Comparison of ENCODE assay signal across 26 cellular contexts in the genomic region with DNA sequence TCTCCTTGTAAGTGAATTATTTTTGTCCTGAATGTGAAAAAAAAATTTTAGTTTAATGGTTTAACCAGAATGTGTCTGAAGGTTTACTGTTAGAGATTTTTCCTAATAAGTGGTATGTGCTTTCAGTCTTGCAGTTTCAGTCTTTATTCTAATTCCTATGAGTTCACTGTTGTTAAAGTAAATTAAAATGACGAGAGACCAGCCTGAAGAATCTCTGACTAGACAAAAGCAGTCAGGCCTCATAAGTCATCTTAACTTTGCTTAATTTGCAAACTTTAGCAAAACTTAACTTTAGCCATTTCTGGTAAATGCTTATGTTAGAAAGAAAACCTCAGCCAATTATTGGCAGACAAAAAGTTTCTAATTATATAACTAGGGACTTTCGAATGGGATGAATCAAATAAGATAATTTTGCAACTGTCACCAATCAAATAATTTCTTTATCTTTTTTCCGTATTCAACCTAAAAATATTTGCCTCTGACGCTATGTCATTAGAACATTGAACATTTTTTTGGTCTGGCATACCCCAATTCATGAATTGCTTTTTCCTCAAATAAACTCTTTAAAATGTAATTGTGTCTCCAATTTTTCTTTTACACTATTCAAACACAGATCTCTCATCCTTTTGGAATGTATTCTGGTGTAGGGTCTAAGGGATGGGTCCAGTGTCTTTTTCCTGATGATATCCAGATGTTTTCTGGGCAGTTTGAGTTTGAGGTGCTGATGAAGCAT.
"Had no signal": no experiment of that assay in that cellular context is flagged by ENCODE, and none has a peak within 500 bp of the region (broad histone marks: within the 10 kb centered on the region; RNA-seq: fewer than 3 reads in every experiment).

No MANE protein-coding gene starts in this region.

- H3K27ac ChIP-seq: heart right ventricle, lower lobe of right lung, thoracic aorta, uterus, WERI-Rb-1 had no signal

- H3K36me3 ChIP-seq: heart right ventricle, lower lobe of right lung, thoracic aorta, uterus, WERI-Rb-1 had no signal

- H3K4me1 Mint-ChIP-seq: activated CD4-positive, alpha-beta T cell treated with anti-CD3 and anti-CD28 coated beads, Interleukin-2, amount 10 ng/mL, durations not matched to agents 7 days and 5 days; activated T-helper 17 cell treated with anti-CD3 and anti-CD28 coated beads, Interleukin-2, amount 50 U/mL, for 72 hours; central memory CD8-positive, alpha-beta T cell; natural killer cell had no signal

- H3K4me3 ChIP-seq: heart right ventricle, lower lobe of right lung, thoracic aorta, uterus had no signal

- DNase-seq: activated CD4-positive, alpha-beta T cell treated with anti-CD3 and anti-CD28 coated beads, Interleukin-2, amount 10 ng/mL, durations not matched to agents 7 days and 5 days; activated CD4-positive, CD25-positive, alpha-beta regulatory T cell treated with anti-CD3 and anti-CD28 coated beads, Interleukin-2, amount 50 U/mL, for 72 hours; activated CD8-positive, alpha-beta T cell treated with anti-CD3 and anti-CD28 coated beads for 36 hours; activated gamma-delta T cell treated with Interleukin-2 at 50 U/mL for 16 hours; activated naive CD4-positive, alpha-beta T cell treated with anti-CD3 and anti-CD28 coated beads, Interleukin-2, amount 50 U/mL, for 16 hours; activated T-cell treated with anti-CD3 and anti-CD28 coated beads, Interleukin-2, amount 50 U/mL, for 4 hours; amygdala; effector CD8-positive, alpha-beta T cell; foreskin melanocyte; heart right ventricle; kidney glomerular epithelial cell; lower lobe of right lung; mesenchymal stem cell; natural killer cell; posterior cingulate gyrus; right cardiac atrium; stimulated activated CD4-positive, alpha-beta T cell treated with anti-CD3 and anti-CD28 coated beads, Interleukin-2, amount 100 ng/mL, for 48 hours; stimulated activated naive CD4-positive, alpha-beta T cell treated with Interleukin-2 at 50 U/mL for 16 hours; T1000; uterus; WERI-Rb-1 had no signal

- H3K4me1 ChIP-seq: heart right ventricle, lower lobe of right lung, uterus had no signal

- H3K27me3 ChIP-seq: uterus had no signal

- H3K9me3 Mint-ChIP-seq: activated CD4-positive, alpha-beta T cell treated with anti-CD3 and anti-CD28 coated beads, Interleukin-2, amount 10 ng/mL, durations not matched to agents 7 days and 5 days; activated CD8-positive, alpha-beta T cell treated with anti-CD3 and anti-CD28 coated beads for 36 hours; activated T-cell treated with anti-CD3 and anti-CD28 coated beads, Interleukin-2, amount 50 U/mL, for 4 hours; activated T-helper 17 cell treated with anti-CD3 and anti-CD28 coated beads, Interleukin-2, amount 50 U/mL, for 72 hours; central memory CD8-positive, alpha-beta T cell; natural killer cell; T-helper 1 cell treated with Interleukin-12 subunit alpha and Interleukin-12 subunit beta and Interleukin-4 antibody, amounts not matched to agents 30 μg/mL and 1 μg/mL, for 36 hours had no signal

- H3K4me3 Mint-ChIP-seq: activated CD4-positive, alpha-beta T cell treated with anti-CD3 and anti-CD28 coated beads, Interleukin-2, amount 10 ng/mL, durations not matched to agents 7 days and 5 days; activated CD8-positive, alpha-beta T cell treated with anti-CD3 and anti-CD28 coated beads for 36 hours; activated T-cell treated with anti-CD3 and anti-CD28 coated beads, Interleukin-2, amount 50 U/mL, for 4 hours; activated T-helper 17 cell treated with anti-CD3 and anti-CD28 coated beads, Interleukin-2, amount 50 U/mL, for 72 hours; central memory CD8-positive, alpha-beta T cell; natural killer cell; T-helper 1 cell treated with Interleukin-12 subunit alpha and Interleukin-12 subunit beta and Interleukin-4 antibody, amounts not matched to agents 30 μg/mL and 1 μg/mL, for 36 hours had no signal

- H3K9me3 ChIP-seq: heart right ventricle, lower lobe of right lung, thoracic aorta, uterus had no signal

- ATAC-seq: activated CD8-positive, alpha-beta T cell treated with anti-CD3 and anti-CD28 coated beads for 36 hours; activated T-cell treated with anti-CD3 and anti-CD28 coated beads, Interleukin-2, amount 50 U/mL, for 4 hours; activated T-helper 17 cell treated with anti-CD3 and anti-CD28 coated beads, Interleukin-2, amount 50 U/mL, for 72 hours; heart right ventricle; left lobe of liver; lower lobe of right lung; natural killer cell; right cardiac atrium had no signal

- H3K36me3 Mint-ChIP-seq: natural killer cell had no signal

- H3K27ac Mint-ChIP-seq: activated CD4-positive, alpha-beta T cell treated with anti-CD3 and anti-CD28 coated beads, Interleukin-2, amount 10 ng/mL, durations not matched to agents 7 days and 5 days; activated CD8-positive, alpha-beta T cell treated with anti-CD3 and anti-CD28 coated beads for 36 hours; activated T-helper 17 cell treated with anti-CD3 and anti-CD28 coated beads, Interleukin-2, amount 50 U/mL, for 72 hours; natural killer cell; T-helper 1 cell treated with Interleukin-12 subunit alpha and Interleukin-12 subunit beta and Interleukin-4 antibody, amounts not matched to agents 30 μg/mL and 1 μg/mL, for 36 hours had no signal
